Comparison of ENCODE assay signal across 7 cellular contexts in genomic region chr2:42809131-42809875, GRCh38. TPM values are rescaled to one million over a fixed set of nuclear protein-coding genes. Genes with fewer than 3 reads are reported as not detected.
DNase-seq lines count a peak whose midpoint lies in the region; ATAC-seq and TF ChIP-seq lines count a peak whose summit lies in the region.

No MANE protein-coding gene starts in this region.

- H3K4me1 ChIP-seq in GM23248 (ENCODE audit: insufficient read depth) (peaks cover 9% of the 10 kb centered on the region), body of pancreas (peaks cover 23% of the 10 kb centered on the region), tibial artery (peaks cover 0 to 14% (median 11%) of the 10 kb centered on the region in 4 donors)

- peaks cover 25% of the 10 kb centered on the region for H3F3A ChIP-seq in GM23248 (ENCODE audit: insufficient read depth)

- 27 to 28% methylated on average over 14 of the region's 14 CpGs for WGBS in GM23248 (ENCODE audit: low coverage in 1 of 2, low lambda C conversion rate in 2 of 2, missing lambda C conversion rate in 2 of 2), 2 experiments
- WGBS in body of pancreas, 2 donors = 8 to 9% methylated on average over 14 of the region's 14 CpGs
- WGBS in lower leg skin, 2 donors = 28 to 38% methylated on average over 10 to 14 of the region's 14 CpGs

- TF ChIP-seq POLR2A in body of pancreas (IDR thresholded peaks at IDR 0.05) (peak in 2 of 3 donors; percentile 26 to 36), lower leg skin (IDR thresholded peaks at IDR 0.05) (no peak)

- peak overlapping the region; percentile 70 for H3K4me3 ChIP-seq in GM23248
- H3K4me3 ChIP-seq in body of pancreas = peak overlapping the region in 1 of 2 donors; percentile 13
- peak overlapping the region; percentile 36 for H3K4me3 ChIP-seq in lower leg skin (ENCODE audit: low read depth, poor library complexity, severe bottlenecking)
- peak overlapping the region; percentile 67 to 75 for H3K4me3 ChIP-seq in tibial artery

- TF ChIP-seq CTCF in body of pancreas (IDR thresholded peaks at IDR 0.05) (peak in 2 of 7 experiments; percentile 34 to 36), lower leg skin (IDR thresholded peaks at IDR 0.05) (no peak), tibial artery (IDR thresholded peaks at IDR 0.05) (peak in 1 of 2 experiments; percentile 33)

- no peaks in the 10 kb centered on the region for H3K27me3 ChIP-seq in GM23248 (replicated peaks; ENCODE audit: insufficient read depth)
- no peaks in the 10 kb centered on the region for H3K27me3 ChIP-seq in body of pancreas
- H3K27me3 ChIP-seq in tibial artery = no peaks in the 10 kb centered on the region

- H3K36me3 ChIP-seq in GM23248 (ENCODE audit: low read depth) (no peaks in the 10 kb centered on the region), body of pancreas (replicated peaks in 1 of 2; ENCODE audit: insufficient read depth in 1 of 2, low read depth in 2 of 2) (no peaks in the 10 kb centered on the region), tibial artery (no peaks in the 10 kb centered on the region)

- H3K27ac ChIP-seq in GM23248 (peak overlapping the region; percentile 92), body of pancreas (peak overlapping the region; percentile 96 to 99 (median 98)), tibial artery (peak overlapping the region; percentile 96 to 99)

- H3K9ac ChIP-seq in GM23248 = peak overlapping the region; percentile 90

- H3K79me2 ChIP-seq in GM23248 (ENCODE audit: insufficient read depth) = no peaks in the 10 kb centered on the region

- in situ Hi-C loops in GM23248 (cut with MboI) = no loop called here

- peak overlapping the region; percentile 72 for H3K4me2 ChIP-seq in GM23248 (ENCODE audit: unreplicated experiment)

- intact Hi-C loops in body of pancreas (cut with DNase I) = no loop called here
- intact Hi-C loops in lower leg skin (cut with DNase I; ENCODE audit: low total_unique reads) = no loop called here
- intact Hi-C loops in tibial artery (cut with DNase I; ENCODE audit: low total_unique reads) = no loop called here

- no peaks in the 10 kb centered on the region for H3K9me2 ChIP-seq in GM23248 (ENCODE audit: insufficient read depth)

- H2AFZ ChIP-seq in GM23248 = peak overlapping the region; percentile 93

- peak; percentile 8 for ATAC-seq in body of pancreas

- H3K9me3 ChIP-seq in GM23248 (ENCODE audit: low read depth) (no peaks in the 10 kb centered on the region), body of pancreas (no peaks in the 10 kb centered on the region), tibial artery (no peaks in the 10 kb centered on the region)

- no peaks in the 10 kb centered on the region for H4K20me1 ChIP-seq in GM23248 (ENCODE audit: insufficient read depth)

- DNase-seq in GM23248 (no peak), NCI-H2196 treated with DMSO at 0.1 percent for 48 hours (lab: John Stamatoyannopoulos, UW; ENCODE audit: unreplicated experiment) (peak; percentile 5), body of pancreas (peak; percentile 50 to 82 (median 68)), lower leg skin (ENCODE audit: low spot score in 2 of 2) (peak; percentile 67 to 85), tibial artery (no peak), Ammon's horn (ENCODE audit: low spot score) (no peak), 8988T (no peak)

RNA-seq across cellular contexts. Expression of gene HAAO, which starts 16.9 kb away (rescaled TPM):
- not detected in 2 replicates for total RNA-seq in GM23248 (2014; rRNA removed; shearing (Covaris generic))
- 0.36 TPM in 1 of 2 replicates, not detected in the other for polyA plus RNA-seq in GM23248 (2016; fragmentation: Nextera tagmentation; extraction: Ambion mirVana)
- total RNA-seq in body of pancreas (10 to 100 TPM; 30.3 to 30.9 TPM), lower leg skin (1 to 10 TPM; 1.7 to 4.3 (median 3.3) TPM)

RNA-seq across cellular contexts. Expression of gene OXER1, which starts 45.4 kb away (rescaled TPM):
- total RNA-seq in GM23248 (2014; rRNA removed; shearing (Covaris generic)) = not detected in 2 replicates
- not detected in 2 replicates for polyA plus RNA-seq in GM23248 (2016; fragmentation: Nextera tagmentation; extraction: Ambion mirVana)
- total RNA-seq in body of pancreas (1 to 10 TPM; 4.7 to 6.9 TPM), lower leg skin (1 to 10 TPM in 2 of 4 donors, under 1 TPM in 1, not detected in 1; 0.84 to 2.5 (median 1.7) TPM)

Comparison
In these comparisons a context has a peak if more than half of its experiments do, and no peak if none do; other contexts are left out.
1. DNase-seq: peak in NCI-H2196 treated with DMSO at 0.1 percent for 48 hours (single experiment), body of pancreas (4 of 4) and lower leg skin (2 of 2); none in GM23248 (single experiment), tibial artery (0 of 2), Ammon's horn (single experiment) and 8988T (single experiment).
2. POLR2A ChIP-seq: peak in body of pancreas (2 of 3); none in lower leg skin (0 of 2).
3. RNA of gene HAAO, which starts 16.9 kb away (total RNA-seq): 30.3 to 30.9 TPM in body of pancreas; 1.7 to 4.3 TPM in lower leg skin and not detected in GM23248; every median in the first group is over 4 times any median in the second.
4. Peak in every context shown above with its lines, with median percentiles within 50 percentile points of each other: H3K27ac ChIP-seq.